23 cellular contexts compared by ENCODE assay signal in the genomic region with DNA sequence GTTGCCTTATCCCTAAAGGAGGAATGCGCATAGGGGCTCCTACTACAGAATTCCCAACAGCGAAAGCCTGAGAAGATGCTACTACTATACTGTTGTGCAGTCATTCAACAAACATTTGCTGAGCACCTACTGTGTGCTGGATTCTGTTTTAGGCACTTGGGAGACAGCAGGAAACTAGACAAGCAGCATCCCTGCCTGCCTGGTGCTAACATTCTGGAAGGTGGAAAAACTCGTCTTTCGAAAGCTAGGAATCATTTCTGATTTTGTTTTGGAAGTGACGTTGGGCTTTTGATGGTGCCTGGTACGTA.
DNase-seq lines count a peak whose midpoint lies in the region; ATAC-seq and TF ChIP-seq lines count a peak whose summit lies in the region.
"Had no signal": no experiment of that assay in that cellular context is flagged by ENCODE, and none has a peak within 500 bp of the region (broad histone marks: within the 10 kb centered on the region; RNA-seq: fewer than 3 reads in every experiment).

No MANE protein-coding gene starts in this region.

- H3K27me3 Mint-ChIP-seq in nephron (ENCODE audit: low read depth) = peaks cover 28% of the 10 kb centered on the region

- peak overlapping the region in 2 of 3 experiments; percentile 81 for H3K27ac Mint-ChIP-seq in nephron
- H3K27ac Mint-ChIP-seq: nephron progenitor cell had no signal

- TF ChIP-seq CTCF in ascending aorta (IDR thresholded peaks at IDR 0.05) = no peak
- TF ChIP-seq CTCF in dorsolateral prefrontal cortex (IDR thresholded peaks at IDR 0.05 in 54 of 56, conservative IDR thresholded peaks at IDR 0.05 in 2 of 56; ENCODE audit: low read depth in 1 of 56, partially characterized antibody in 56 of 56) = no peak
- TF ChIP-seq CTCF in nephron (IDR thresholded peaks at IDR 0.05; ENCODE audit: unreplicated experiment in 3 of 3) = no peak
- TF ChIP-seq CTCF in tibial nerve (IDR thresholded peaks at IDR 0.05) = no peak

- peaks cover 13 to 46% of the 10 kb centered on the region in 2 donors for H3K4me1 ChIP-seq in ascending aorta
- H3K4me1 ChIP-seq in tibial nerve = peaks cover 0 to 79% (median 29%) of the 10 kb centered on the region in 4 donors

- H3K9me3 Mint-ChIP-seq in nephron = peaks cover 3% of the 10 kb centered on the region
- H3K9me3 Mint-ChIP-seq: IgD-negative memory B cell had no signal

- no peaks in the 10 kb centered on the region for H3K36me3 Mint-ChIP-seq in nephron (ENCODE audit: low read depth)
- H3K36me3 Mint-ChIP-seq: IgD-negative memory B cell had no signal

- intact Hi-C loops in ascending aorta (cut with DNase I) (loop anchor here (5.0 kb wide), 2 partner anchors 48 to 72 kb away; no protein-coding TSS in a partner anchor), dorsolateral prefrontal cortex (cut with DNase I) (loop anchor here in 1 of 2 donors (2.0 kb wide), 1 partner anchor 48 kb away; no protein-coding TSS in a partner anchor)

- no peak overlapping the region for H3K4me3 ChIP-seq in ascending aorta
- H3K4me3 ChIP-seq in dorsolateral prefrontal cortex = peak overlapping the region in 1 of 59 donors; percentile 28
- no peak overlapping the region for H3K4me3 ChIP-seq in tibial nerve
- H3K4me3 ChIP-seq: psoas muscle had no signal

- ATAC-seq in HG03442 (IDR thresholded peaks at IDR 0.05; ENCODE audit: unreplicated experiment) = no peak
- ATAC-seq: HCT116, psoas muscle had no signal

- DNase-seq in ascending aorta (ENCODE audit: low spot score in 2 of 2) (no peak), dorsolateral prefrontal cortex (no peak), tibial nerve (ENCODE audit: low spot score in 2 of 2) (no peak), C1 segment of cervical spinal cord (lab: John Stamatoyannopoulos, UW) (no peak), glomerular visceral epithelial cell (ENCODE audit: extremely low spot score) (no peak)
- DNase-seq: activated CD4-positive, alpha-beta T cell treated with anti-CD3 and anti-CD28 coated beads, Interleukin-2, amount 50 U/mL, for 4 hours; activated gamma-delta T cell; amniotic stem cell; MM.1S; NCI-H146; NCI-H2171; NCI-H526 treated with DMSO at 0.1 percent for 48 hours; nephron progenitor cell; psoas muscle; SHP77 treated with DMSO at 0.1 percent for 48 hours; stimulated activated CD4-positive, alpha-beta T cell treated with anti-CD3 and anti-CD28 coated beads, Interleukin-12 subunit alpha, Interleukin-12 subunit beta, amount 100 ng/mL, for 4 hours; stimulated activated CD8-positive, alpha-beta memory T cell treated with anti-CD3 and anti-CD28 coated beads, Interleukin-4, amount 100 ng/mL, for 48 hours had no signal

- TF ChIP-seq EP300 in tibial nerve (IDR thresholded peaks at IDR 0.05) = no peak

- 61% methylated on average over 6 of the region's 6 CpGs for WGBS in tibial nerve, 2 donors

- H3K27me3 ChIP-seq in ascending aorta = no peaks in the 10 kb centered on the region
- no peaks in the 10 kb centered on the region for H3K27me3 ChIP-seq in dorsolateral prefrontal cortex
- no peaks in the 10 kb centered on the region for H3K27me3 ChIP-seq in tibial nerve

- no peak for TF ChIP-seq POLR2A in tibial nerve (IDR thresholded peaks at IDR 0.05)

- H3K27ac ChIP-seq in ascending aorta (peak overlapping the region; percentile 85 to 88), dorsolateral prefrontal cortex (peak overlapping the region in 58 of 59 donors; percentile 48 to 97 (median 91)), tibial nerve (peak overlapping the region; percentile 64 to 91 (median 79))
- H3K27ac ChIP-seq: HL-60, psoas muscle, VCaP had no signal

- H3K36me3 ChIP-seq in ascending aorta (no peaks in the 10 kb centered on the region), tibial nerve (no peaks in the 10 kb centered on the region)

- no peak overlapping the region for H3K4me3 Mint-ChIP-seq in nephron
- H3K4me3 Mint-ChIP-seq: IgD-negative memory B cell, nephron progenitor cell had no signal

- peaks cover 53% of the 10 kb centered on the region for H3K4me1 Mint-ChIP-seq in nephron

- H3K9me3 ChIP-seq in ascending aorta = no peaks in the 10 kb centered on the region
- H3K9me3 ChIP-seq in tibial nerve = no peaks in the 10 kb centered on the region
- H3K9me3 ChIP-seq: psoas muscle had no signal
